In the genomic region with DNA sequence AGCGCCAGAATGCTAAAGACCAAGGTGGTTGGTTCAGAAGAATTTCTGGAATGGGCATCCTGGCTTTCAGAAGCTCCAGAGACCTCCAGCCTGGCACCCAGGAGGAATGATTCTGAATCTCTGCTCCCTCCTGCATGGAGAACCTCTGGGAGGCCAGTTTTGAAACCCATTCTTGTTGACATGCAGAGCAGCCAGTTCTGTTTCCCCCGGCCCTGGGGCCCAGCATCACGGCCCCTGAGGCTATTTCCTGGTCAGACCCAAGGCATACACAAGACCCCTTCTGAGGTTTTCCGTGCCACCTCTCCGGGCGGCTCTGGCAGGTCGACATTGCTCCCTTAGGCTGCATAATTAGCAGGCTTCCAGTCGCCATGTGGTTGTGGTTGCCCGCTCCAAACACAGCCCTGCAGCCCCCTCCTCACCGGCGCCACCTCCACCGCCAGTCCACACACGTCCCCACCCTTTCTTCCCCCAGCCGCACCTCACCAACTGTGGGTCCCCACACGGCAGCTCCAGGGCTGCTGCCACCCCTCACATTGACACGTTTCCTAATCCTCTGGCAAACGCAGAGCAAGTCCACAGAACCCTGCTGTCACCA, we compare ENCODE assay signal across 20 cellular contexts.
DNase-seq lines count a peak whose midpoint lies in the region; ATAC-seq and TF ChIP-seq lines count a peak whose summit lies in the region.
"Had no signal": no experiment of that assay in that cellular context is flagged by ENCODE, and none has a peak within 500 bp of the region (broad histone marks: within the 10 kb centered on the region; RNA-seq: fewer than 3 reads in every experiment).

No MANE protein-coding gene starts in this region.

- DNase-seq in NCI-H146 treated with DMSO at 0.1 percent for 48 hours (lab: John Stamatoyannopoulos, UW; ENCODE audit: unreplicated experiment) (peak; percentile 18), RWPE1 (ENCODE audit: low spot score) (no peak), renal cortical epithelial cell (ENCODE audit: low read depth) (peak; percentile 43), substantia nigra (lab: John Stamatoyannopoulos, UW) (no peak), foreskin keratinocyte (no peak), D341Med (ENCODE audit: low spot score) (no peak)
- DNase-seq: BE2C; CD4-positive, alpha-beta memory T cell; DND-41; GDM1; GOT3; KG1; NCI-H1092; NCI-H1930; NCI-H2227 treated with DMSO at 0.1 percent for 48 hours; NCI-H524 treated with DMSO at 0.1 percent for 48 hours; NK-92 treated with Interleukin-12 subunit alpha and Interleukin-12 subunit beta, amount 100 ng/mL, for 24 hours; PC-3 had no signal

- POLR2A ChIA-PET in RWPE1 (lab: Yijun Ruan, JAX; ENCODE audit: low non-redundant PET): no interaction called here

- no peak for TF ChIP-seq CTCF in RWPE1 (conservative IDR thresholded peaks at IDR 0.05; ENCODE audit: low read depth)
- no peak for TF ChIP-seq CTCF in foreskin keratinocyte (conservative IDR thresholded peaks at IDR 0.05)

- CTCF ChIA-PET in RWPE1 (lab: Yijun Ruan, JAX): no interaction called here

- no peaks in the 10 kb centered on the region for H3K4me1 ChIP-seq in foreskin keratinocyte
- H3K4me1 ChIP-seq: BE2C had no signal

- H3K27me3 ChIP-seq in layer of hippocampus (ENCODE audit: control insufficient read depth, insufficient read depth, low read length) (peaks cover 2% of the 10 kb centered on the region), foreskin keratinocyte (no peaks in the 10 kb centered on the region)
- H3K27me3 ChIP-seq: BE2C had no signal

- peak overlapping the region; percentile 6; the same call in 1 of the 2 replicates for H3K27ac ChIP-seq in RWPE1
- peak overlapping the region; percentile 18 for H3K27ac ChIP-seq in layer of hippocampus (ENCODE audit: low read depth, low read length)
- no peak overlapping the region for H3K27ac ChIP-seq in substantia nigra (ENCODE audit: low read depth, low read length, poor library complexity, severe bottlenecking)
- H3K27ac ChIP-seq in foreskin keratinocyte: no peak overlapping the region

- ATAC-seq in foreskin keratinocyte: no peak
- ATAC-seq: PC-3, SK-N-SH treated with all-trans-retinoic acid at 6 μM for 48 hours had no signal

Comparison
In these comparisons a context has a peak if more than half of its experiments do, and no peak if none do; other contexts are left out.
1. DNase-seq: peak in NCI-H146 treated with DMSO at 0.1 percent for 48 hours (single experiment) and renal cortical epithelial cell (single experiment); none in RWPE1 (single experiment), substantia nigra (0 of 49), foreskin keratinocyte (0 of 2) and D341Med (single experiment).
2. H3K27ac ChIP-seq: peak in RWPE1 (single experiment) and layer of hippocampus (single experiment); none in substantia nigra (single experiment) and foreskin keratinocyte (single experiment).